1 cellular context compared by ENCODE assay signal in the genomic region with DNA sequence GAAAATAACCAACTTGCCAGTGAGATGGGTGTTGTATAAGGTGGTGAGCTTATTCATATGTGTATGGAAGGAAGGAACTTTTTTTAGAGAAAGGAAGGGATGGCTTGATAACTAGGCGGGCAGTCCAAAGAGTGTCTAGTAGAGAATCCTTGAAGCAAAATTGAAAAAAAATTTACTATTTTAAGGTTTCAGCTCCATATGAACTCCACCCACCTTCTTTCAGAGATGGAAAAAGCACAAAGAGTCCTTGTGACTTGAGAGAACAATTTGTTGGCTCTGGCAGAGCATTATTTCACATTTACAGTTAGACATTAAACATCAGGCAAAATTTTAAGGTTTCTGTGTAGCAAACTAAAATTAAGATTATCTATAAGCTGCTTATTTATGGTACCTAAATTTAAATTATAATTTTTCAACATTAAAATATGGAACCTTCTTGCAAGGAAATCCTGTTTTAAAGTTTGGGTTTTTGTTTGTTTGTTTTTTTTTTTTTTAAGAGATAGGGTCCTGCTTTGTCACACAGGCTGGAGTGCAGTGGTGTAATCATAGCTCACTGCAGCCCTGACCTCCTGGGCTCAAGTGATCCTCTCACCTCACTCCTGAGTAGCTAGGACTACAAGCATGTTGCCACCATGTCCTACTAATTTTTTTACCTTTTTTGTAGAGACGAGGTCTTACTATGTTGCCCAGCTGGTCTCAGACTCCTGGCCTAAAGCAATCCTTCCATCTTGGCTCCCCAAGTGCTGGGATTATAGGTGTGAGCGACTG.
TF ChIP-seq lines count a peak whose summit lies in the region.

No MANE protein-coding gene starts in this region.

TF ChIP-seq in HepG2, 621 proteins besides CTCF, POLR2A, EP300 and RAD21:
- TF ChIP-seq, protein P1, sequence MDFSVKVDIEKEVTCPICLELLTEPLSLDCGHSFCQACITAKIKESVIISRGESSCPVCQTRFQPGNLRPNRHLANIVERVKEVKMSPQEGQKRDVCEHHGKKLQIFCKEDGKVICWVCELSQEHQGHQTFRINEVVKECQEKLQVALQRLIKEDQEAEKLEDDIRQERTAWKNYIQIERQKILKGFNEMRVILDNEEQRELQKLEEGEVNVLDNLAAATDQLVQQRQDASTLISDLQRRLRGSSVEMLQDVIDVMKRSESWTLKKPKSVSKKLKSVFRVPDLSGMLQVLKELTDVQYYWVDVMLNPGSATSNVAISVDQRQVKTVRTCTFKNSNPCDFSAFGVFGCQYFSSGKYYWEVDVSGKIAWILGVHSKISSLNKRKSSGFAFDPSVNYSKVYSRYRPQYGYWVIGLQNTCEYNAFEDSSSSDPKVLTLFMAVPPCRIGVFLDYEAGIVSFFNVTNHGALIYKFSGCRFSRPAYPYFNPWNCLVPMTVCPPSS (IDR thresholded peaks at IDR 0.05): no peak
- TF ChIP-seq, protein P2, sequence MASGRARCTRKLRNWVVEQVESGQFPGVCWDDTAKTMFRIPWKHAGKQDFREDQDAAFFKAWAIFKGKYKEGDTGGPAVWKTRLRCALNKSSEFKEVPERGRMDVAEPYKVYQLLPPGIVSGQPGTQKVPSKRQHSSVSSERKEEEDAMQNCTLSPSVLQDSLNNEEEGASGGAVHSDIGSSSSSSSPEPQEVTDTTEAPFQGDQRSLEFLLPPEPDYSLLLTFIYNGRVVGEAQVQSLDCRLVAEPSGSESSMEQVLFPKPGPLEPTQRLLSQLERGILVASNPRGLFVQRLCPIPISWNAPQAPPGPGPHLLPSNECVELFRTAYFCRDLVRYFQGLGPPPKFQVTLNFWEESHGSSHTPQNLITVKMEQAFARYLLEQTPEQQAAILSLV (CRISPR knock-in tag; IDR thresholded peaks at IDR 0.05; ENCODE audit: borderline replicate concordance): no peak
- TF ChIP-seq ZMYM3 (CRISPR knock-in tag; IDR thresholded peaks at IDR 0.05): no peak
- no peak for TF ChIP-seq MYNN (CRISPR knock-in tag; IDR thresholded peaks at IDR 0.05; ENCODE audit: low read depth)
- TF ChIP-seq ZNF556 (CRISPR knock-in tag; IDR thresholded peaks at IDR 0.05; ENCODE audit: borderline replicate concordance): no peak
- no peak for TF ChIP-seq ARHGAP35 (CRISPR knock-in tag; IDR thresholded peaks at IDR 0.05; ENCODE audit: borderline replicate concordance)
- TF ChIP-seq ZNF350 (CRISPR knock-in tag; IDR thresholded peaks at IDR 0.05; ENCODE audit: borderline replicate concordance, low read depth): no peak
- no peak for TF ChIP-seq ZNF263 (CRISPR knock-in tag; IDR thresholded peaks at IDR 0.05)
- no peak for TF ChIP-seq BRCA1 (CRISPR knock-in tag; IDR thresholded peaks at IDR 0.05)
- TF ChIP-seq, protein P3, sequence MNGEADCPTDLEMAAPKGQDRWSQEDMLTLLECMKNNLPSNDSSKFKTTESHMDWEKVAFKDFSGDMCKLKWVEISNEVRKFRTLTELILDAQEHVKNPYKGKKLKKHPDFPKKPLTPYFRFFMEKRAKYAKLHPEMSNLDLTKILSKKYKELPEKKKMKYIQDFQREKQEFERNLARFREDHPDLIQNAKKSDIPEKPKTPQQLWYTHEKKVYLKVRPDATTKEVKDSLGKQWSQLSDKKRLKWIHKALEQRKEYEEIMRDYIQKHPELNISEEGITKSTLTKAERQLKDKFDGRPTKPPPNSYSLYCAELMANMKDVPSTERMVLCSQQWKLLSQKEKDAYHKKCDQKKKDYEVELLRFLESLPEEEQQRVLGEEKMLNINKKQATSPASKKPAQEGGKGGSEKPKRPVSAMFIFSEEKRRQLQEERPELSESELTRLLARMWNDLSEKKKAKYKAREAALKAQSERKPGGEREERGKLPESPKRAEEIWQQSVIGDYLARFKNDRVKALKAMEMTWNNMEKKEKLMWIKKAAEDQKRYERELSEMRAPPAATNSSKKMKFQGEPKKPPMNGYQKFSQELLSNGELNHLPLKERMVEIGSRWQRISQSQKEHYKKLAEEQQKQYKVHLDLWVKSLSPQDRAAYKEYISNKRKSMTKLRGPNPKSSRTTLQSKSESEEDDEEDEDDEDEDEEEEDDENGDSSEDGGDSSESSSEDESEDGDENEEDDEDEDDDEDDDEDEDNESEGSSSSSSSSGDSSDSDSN (CRISPR knock-in tag; IDR thresholded peaks at IDR 0.05): no peak
- TF ChIP-seq, protein P4, sequence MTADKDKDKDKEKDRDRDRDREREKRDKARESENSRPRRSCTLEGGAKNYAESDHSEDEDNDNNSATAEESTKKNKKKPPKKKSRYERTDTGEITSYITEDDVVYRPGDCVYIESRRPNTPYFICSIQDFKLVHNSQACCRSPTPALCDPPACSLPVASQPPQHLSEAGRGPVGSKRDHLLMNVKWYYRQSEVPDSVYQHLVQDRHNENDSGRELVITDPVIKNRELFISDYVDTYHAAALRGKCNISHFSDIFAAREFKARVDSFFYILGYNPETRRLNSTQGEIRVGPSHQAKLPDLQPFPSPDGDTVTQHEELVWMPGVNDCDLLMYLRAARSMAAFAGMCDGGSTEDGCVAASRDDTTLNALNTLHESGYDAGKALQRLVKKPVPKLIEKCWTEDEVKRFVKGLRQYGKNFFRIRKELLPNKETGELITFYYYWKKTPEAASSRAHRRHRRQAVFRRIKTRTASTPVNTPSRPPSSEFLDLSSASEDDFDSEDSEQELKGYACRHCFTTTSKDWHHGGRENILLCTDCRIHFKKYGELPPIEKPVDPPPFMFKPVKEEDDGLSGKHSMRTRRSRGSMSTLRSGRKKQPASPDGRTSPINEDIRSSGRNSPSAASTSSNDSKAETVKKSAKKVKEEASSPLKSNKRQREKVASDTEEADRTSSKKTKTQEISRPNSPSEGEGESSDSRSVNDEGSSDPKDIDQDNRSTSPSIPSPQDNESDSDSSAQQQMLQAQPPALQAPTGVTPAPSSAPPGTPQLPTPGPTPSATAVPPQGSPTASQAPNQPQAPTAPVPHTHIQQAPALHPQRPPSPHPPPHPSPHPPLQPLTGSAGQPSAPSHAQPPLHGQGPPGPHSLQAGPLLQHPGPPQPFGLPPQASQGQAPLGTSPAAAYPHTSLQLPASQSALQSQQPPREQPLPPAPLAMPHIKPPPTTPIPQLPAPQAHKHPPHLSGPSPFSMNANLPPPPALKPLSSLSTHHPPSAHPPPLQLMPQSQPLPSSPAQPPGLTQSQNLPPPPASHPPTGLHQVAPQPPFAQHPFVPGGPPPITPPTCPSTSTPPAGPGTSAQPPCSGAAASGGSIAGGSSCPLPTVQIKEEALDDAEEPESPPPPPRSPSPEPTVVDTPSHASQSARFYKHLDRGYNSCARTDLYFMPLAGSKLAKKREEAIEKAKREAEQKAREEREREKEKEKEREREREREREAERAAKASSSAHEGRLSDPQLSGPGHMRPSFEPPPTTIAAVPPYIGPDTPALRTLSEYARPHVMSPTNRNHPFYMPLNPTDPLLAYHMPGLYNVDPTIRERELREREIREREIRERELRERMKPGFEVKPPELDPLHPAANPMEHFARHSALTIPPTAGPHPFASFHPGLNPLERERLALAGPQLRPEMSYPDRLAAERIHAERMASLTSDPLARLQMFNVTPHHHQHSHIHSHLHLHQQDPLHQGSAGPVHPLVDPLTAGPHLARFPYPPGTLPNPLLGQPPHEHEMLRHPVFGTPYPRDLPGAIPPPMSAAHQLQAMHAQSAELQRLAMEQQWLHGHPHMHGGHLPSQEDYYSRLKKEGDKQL (CRISPR knock-in tag; IDR thresholded peaks at IDR 0.05; ENCODE audit: low read depth): no peak
- no peak for TF ChIP-seq IKZF1 (IDR thresholded peaks at IDR 0.05)
- no peak for TF ChIP-seq ZNF678 (CRISPR knock-in tag; IDR thresholded peaks at IDR 0.05)
- TF ChIP-seq ZNF629 (CRISPR knock-in tag; conservative IDR thresholded peaks at IDR 0.05): no peak
- TF ChIP-seq, protein P5, sequence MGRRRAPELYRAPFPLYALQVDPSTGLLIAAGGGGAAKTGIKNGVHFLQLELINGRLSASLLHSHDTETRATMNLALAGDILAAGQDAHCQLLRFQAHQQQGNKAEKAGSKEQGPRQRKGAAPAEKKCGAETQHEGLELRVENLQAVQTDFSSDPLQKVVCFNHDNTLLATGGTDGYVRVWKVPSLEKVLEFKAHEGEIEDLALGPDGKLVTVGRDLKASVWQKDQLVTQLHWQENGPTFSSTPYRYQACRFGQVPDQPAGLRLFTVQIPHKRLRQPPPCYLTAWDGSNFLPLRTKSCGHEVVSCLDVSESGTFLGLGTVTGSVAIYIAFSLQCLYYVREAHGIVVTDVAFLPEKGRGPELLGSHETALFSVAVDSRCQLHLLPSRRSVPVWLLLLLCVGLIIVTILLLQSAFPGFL (CRISPR knock-in tag; IDR thresholded peaks at IDR 0.05): no peak
- no peak for TF ChIP-seq MATR3 (CRISPR knock-in tag; IDR thresholded peaks at IDR 0.05)
- no peak for TF ChIP-seq HDAC6 (IDR thresholded peaks at IDR 0.05; ENCODE audit: low read depth, low read length)
- TF ChIP-seq, protein P6, sequence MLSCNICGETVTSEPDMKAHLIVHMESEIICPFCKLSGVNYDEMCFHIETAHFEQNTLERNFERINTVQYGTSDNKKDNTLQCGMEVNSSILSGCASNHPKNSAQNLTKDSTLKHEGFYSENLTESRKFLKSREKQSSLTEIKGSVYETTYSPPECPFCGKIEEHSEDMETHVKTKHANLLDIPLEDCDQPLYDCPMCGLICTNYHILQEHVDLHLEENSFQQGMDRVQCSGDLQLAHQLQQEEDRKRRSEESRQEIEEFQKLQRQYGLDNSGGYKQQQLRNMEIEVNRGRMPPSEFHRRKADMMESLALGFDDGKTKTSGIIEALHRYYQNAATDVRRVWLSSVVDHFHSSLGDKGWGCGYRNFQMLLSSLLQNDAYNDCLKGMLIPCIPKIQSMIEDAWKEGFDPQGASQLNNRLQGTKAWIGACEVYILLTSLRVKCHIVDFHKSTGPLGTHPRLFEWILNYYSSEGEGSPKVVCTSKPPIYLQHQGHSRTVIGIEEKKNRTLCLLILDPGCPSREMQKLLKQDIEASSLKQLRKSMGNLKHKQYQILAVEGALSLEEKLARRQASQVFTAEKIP (CRISPR knock-in tag; IDR thresholded peaks at IDR 0.05; ENCODE audit: borderline replicate concordance): no peak
- TF ChIP-seq HOXA9 (CRISPR knock-in tag; IDR thresholded peaks at IDR 0.05; ENCODE audit: borderline replicate concordance): no peak
- TF ChIP-seq RXRB (CRISPR knock-in tag; IDR thresholded peaks at IDR 0.05; ENCODE audit: borderline replicate concordance): no peak
